ENCODE assay signal across 1 cellular context in genomic region chr14:34685819-34686428, GRCh38.
TF ChIP-seq lines count a peak whose summit lies in the region.

No MANE protein-coding gene starts in this region.

TF ChIP-seq in HepG2, 621 proteins besides CTCF, POLR2A, EP300 and RAD21 (continued from another document and continues in another):
- TF ChIP-seq FOSL2 (CRISPR knock-in tag; IDR thresholded peaks at IDR 0.05) (peak; percentile 23; the same call in 1 of the 2 replicates), ZNF782 (CRISPR knock-in tag; IDR thresholded peaks at IDR 0.05; ENCODE audit: borderline replicate concordance) (no peak), IRF1 (CRISPR knock-in tag; IDR thresholded peaks at IDR 0.05; ENCODE audit: low read depth) (no peak), AHDC1 (CRISPR knock-in tag; IDR thresholded peaks at IDR 0.05; ENCODE audit: borderline replicate concordance) (no peak), STAT5B (CRISPR knock-in tag; IDR thresholded peaks at IDR 0.05) (no peak), FIP1L1 (IDR thresholded peaks at IDR 0.05; ENCODE audit: borderline replicate concordance, insufficient read depth, low read depth, low read length) (no peak), ZNF530 (CRISPR knock-in tag; IDR thresholded peaks at IDR 0.05; ENCODE audit: low read depth) (no peak), ZNF883 (CRISPR knock-in tag; IDR thresholded peaks at IDR 0.05; ENCODE audit: not compliant biosample characterization) (no peak), ZNF318 (CRISPR knock-in tag; IDR thresholded peaks at IDR 0.05) (no peak), SALL1 (CRISPR knock-in tag; IDR thresholded peaks at IDR 0.05) (peak; percentile 86), HNF1A (IDR thresholded peaks at IDR 0.05; ENCODE audit: low read depth) (no peak), HNF1A (CRISPR knock-in tag; IDR thresholded peaks at IDR 0.05; ENCODE audit: borderline replicate concordance) (no peak), ZNF430 (CRISPR knock-in tag; IDR thresholded peaks at IDR 0.05) (no peak), IRX3 (CRISPR knock-in tag; IDR thresholded peaks at IDR 0.05; ENCODE audit: borderline replicate concordance, low read depth) (no peak), MAFG (CRISPR knock-in tag; IDR thresholded peaks at IDR 0.05) (no peak), MNT (IDR thresholded peaks at IDR 0.05) (no peak), ZNF709 (CRISPR knock-in tag; IDR thresholded peaks at IDR 0.05) (no peak), ZBTB7A (CRISPR knock-in tag; IDR thresholded peaks at IDR 0.05) (no peak), STAT6 (CRISPR knock-in tag; IDR thresholded peaks at IDR 0.05; ENCODE audit: borderline replicate concordance) (no peak), DNMT1 (CRISPR knock-in tag; IDR thresholded peaks at IDR 0.05) (no peak), PBX2 (CRISPR knock-in tag; IDR thresholded peaks at IDR 0.05) (no peak), ZNF414 (CRISPR knock-in tag; IDR thresholded peaks at IDR 0.05) (no peak), FOXA1 (IDR thresholded peaks at IDR 0.05) (no peak), FOXA1 (CRISPR knock-in tag; IDR thresholded peaks at IDR 0.05) (0 out of 2 replicates have a peak, but pooled peaks have one; percentile 16), CBX2 (IDR thresholded peaks at IDR 0.05; ENCODE audit: low read depth, low read length) (no peak), CBX2 (CRISPR knock-in tag; IDR thresholded peaks at IDR 0.05; ENCODE audit: low read depth) (no peak), AHR (CRISPR knock-in tag; IDR thresholded peaks at IDR 0.05) (no peak)
